In genomic region chr11:37503411-37504065, GRCh38 we compare ENCODE assay signal across 12 cellular contexts.
A peak's percentile ranks its signal among the peaks of the same experiment; 100 is the strongest.
DNase-seq lines count a peak whose midpoint lies in the region; ATAC-seq and TF ChIP-seq lines count a peak whose summit lies in the region.
"Had no signal": no experiment of that assay in that cellular context is flagged by ENCODE, and none has a peak within 500 bp of the region (broad histone marks: within the 10 kb centered on the region; RNA-seq: fewer than 3 reads in every experiment).

No MANE protein-coding gene starts in this region.

- H3K4me1 ChIP-seq in ovary (ENCODE audit: insufficient read depth) = no peaks in the 10 kb centered on the region
- H3K4me1 ChIP-seq: thyroid gland had no signal

- POLR2A ChIA-PET in activated CD4-positive, alpha-beta T cell treated with anti-CD3 and anti-CD28 coated beads, Interleukin-2, amount 10 ng/mL, durations not matched to agents 7 days and 5 days (lab: Charles Lee) = no interaction called here

- no peaks in the 10 kb centered on the region for H3K36me3 Mint-ChIP-seq in natural killer cell treated with Interleukin-12 subunit alpha and Interleukin-12 subunit beta and Interleukin-15 and Interleukin-18, amount 100 ng/mL, for 72 hours
- no peaks in the 10 kb centered on the region for H3K36me3 Mint-ChIP-seq in activated CD4-positive, alpha-beta T cell treated with anti-CD3 and anti-CD28 coated beads, Interleukin-2, amount 10 ng/mL, durations not matched to agents 7 days and 5 days (ENCODE audit: low read depth)

- H3K27ac ChIP-seq in ovary = no peak overlapping the region
- H3K27ac ChIP-seq: thyroid gland had no signal

- H3K4me1 Mint-ChIP-seq in natural killer cell treated with Interleukin-12 subunit alpha and Interleukin-12 subunit beta and Interleukin-15 and Interleukin-18, amount 100 ng/mL, for 72 hours (ENCODE audit: low read depth in 2 of 2) = peaks cover 22 to 26% of the 10 kb centered on the region in 2 donors
- peaks cover 1% of the 10 kb centered on the region for H3K4me1 Mint-ChIP-seq in activated CD4-positive, alpha-beta T cell treated with anti-CD3 and anti-CD28 coated beads, Interleukin-2, amount 10 ng/mL, durations not matched to agents 7 days and 5 days

- H3K36me3 ChIP-seq in ovary = no peaks in the 10 kb centered on the region
- H3K36me3 ChIP-seq: thyroid gland had no signal

- CTCF ChIA-PET in activated CD4-positive, alpha-beta T cell treated with anti-CD3 and anti-CD28 coated beads, Interleukin-2, amount 10 ng/mL, durations not matched to agents 7 days and 5 days (lab: Charles Lee) = no interaction called here

- H3K27ac Mint-ChIP-seq in natural killer cell treated with Interleukin-12 subunit alpha and Interleukin-12 subunit beta and Interleukin-15 and Interleukin-18, amount 100 ng/mL, for 72 hours = peak overlapping the region in 1 of 2 donors; percentile 54
- no peak overlapping the region for H3K27ac Mint-ChIP-seq in activated CD4-positive, alpha-beta T cell treated with anti-CD3 and anti-CD28 coated beads, Interleukin-2, amount 10 ng/mL, durations not matched to agents 7 days and 5 days

- WGBS in ovary, 3 donors = 90 to 93% (median 93%) methylated on average over 2 of the region's 2 CpGs

- TF ChIP-seq POLR2A in ovary (IDR thresholded peaks at IDR 0.05) = no peak

- no peaks in the 10 kb centered on the region for H3K9me3 ChIP-seq in ovary
- H3K9me3 ChIP-seq: thyroid gland had no signal

- H3K9me3 Mint-ChIP-seq in natural killer cell treated with Interleukin-12 subunit alpha and Interleukin-12 subunit beta and Interleukin-15 and Interleukin-18, amount 100 ng/mL, for 72 hours = no peaks in the 10 kb centered on the region
- H3K9me3 Mint-ChIP-seq in activated CD4-positive, alpha-beta T cell treated with anti-CD3 and anti-CD28 coated beads, Interleukin-2, amount 10 ng/mL, durations not matched to agents 7 days and 5 days = peaks cover 5% of the 10 kb centered on the region

- no peak overlapping the region for H3K4me3 ChIP-seq in ovary
- H3K4me3 ChIP-seq: thyroid gland had no signal

- TF ChIP-seq CTCF in ovary (IDR thresholded peaks at IDR 0.05) = no peak

- intact Hi-C loops in left cardiac atrium (cut with DNase I) (no loop called here), ovary (cut with DNase I) (no loop called here)

- no peaks in the 10 kb centered on the region for H3K27me3 ChIP-seq in ovary
- H3K27me3 ChIP-seq: thyroid gland had no signal

- TF ChIP-seq EP300 in ovary (IDR thresholded peaks at IDR 0.05) = no peak

- peak; percentile 39 for ATAC-seq in GM19023 (IDR thresholded peaks at IDR 0.05; ENCODE audit: unreplicated experiment)
- ATAC-seq in HG02678 (IDR thresholded peaks at IDR 0.05; ENCODE audit: unreplicated experiment) = peak; percentile 39
- peak; percentile 34 for ATAC-seq in HG03565 (IDR thresholded peaks at IDR 0.05; ENCODE audit: unreplicated experiment)
- ATAC-seq in natural killer cell treated with Interleukin-12 subunit alpha and Interleukin-12 subunit beta and Interleukin-15 and Interleukin-18, amount 100 ng/mL, for 72 hours = peak in 1 of 2 donors; percentile 21
- no peak for ATAC-seq in left cardiac atrium

- H3K4me3 Mint-ChIP-seq in natural killer cell treated with Interleukin-12 subunit alpha and Interleukin-12 subunit beta and Interleukin-15 and Interleukin-18, amount 100 ng/mL, for 72 hours = peak overlapping the region; percentile 32
- H3K4me3 Mint-ChIP-seq in activated CD4-positive, alpha-beta T cell treated with anti-CD3 and anti-CD28 coated beads, Interleukin-2, amount 10 ng/mL, durations not matched to agents 7 days and 5 days = no peak overlapping the region

- H3K27me3 Mint-ChIP-seq in natural killer cell treated with Interleukin-12 subunit alpha and Interleukin-12 subunit beta and Interleukin-15 and Interleukin-18, amount 100 ng/mL, for 72 hours = peaks cover 0 to 4% of the 10 kb centered on the region in 2 donors
- H3K27me3 Mint-ChIP-seq in activated CD4-positive, alpha-beta T cell treated with anti-CD3 and anti-CD28 coated beads, Interleukin-2, amount 10 ng/mL, durations not matched to agents 7 days and 5 days = no peaks in the 10 kb centered on the region

- DNase-seq in natural killer cell treated with Interleukin-12 subunit alpha and Interleukin-12 subunit beta and Interleukin-15 and Interleukin-18, amount 100 ng/mL, for 72 hours (ENCODE audit: low spot score) = no peak
- no peak for DNase-seq in left cardiac atrium
- no peak for DNase-seq in stimulated activated CD4-positive, alpha-beta T cell treated with anti-CD3 and anti-CD28 coated beads, Interleukin-1b, Interleukin-23, amount 100 ng/mL, for 48 hours
- no peak for DNase-seq in activated CD4-positive, alpha-beta T cell treated with anti-CD3 and anti-CD28 coated beads, Interleukin-2, amount 10 ng/mL, durations not matched to agents 7 days and 5 days
- no peak for DNase-seq in ovary
- DNase-seq: activated effector memory CD4-positive, alpha-beta T cell treated with Interleukin-2 at 50 U/mL for 16 hours; DMS53; NCI-H2029; thyroid gland had no signal

Comparison
In these comparisons a context has a peak if more than half of its experiments do, and no peak if none do; other contexts are left out.
1. ATAC-seq: peak in GM19023 (single experiment), HG02678 (single experiment) and HG03565 (single experiment); none in left cardiac atrium (0 of 2).